In genomic region chr6:28943557-28944411, GRCh38 we compare ENCODE assay signal across 1 cellular context.
TF ChIP-seq lines count a peak whose summit lies in the region.

No MANE protein-coding gene starts in this region.

TF ChIP-seq in HepG2, 621 proteins besides CTCF, POLR2A, EP300 and RAD21 (continued from another document and continues in another):
- TF ChIP-seq RFXAP (CRISPR knock-in tag; IDR thresholded peaks at IDR 0.05; ENCODE audit: borderline replicate concordance) = no peak; the same call in 1 of the 2 replicates
- TF ChIP-seq ZNF274 (CRISPR knock-in tag; IDR thresholded peaks at IDR 0.05) = no peak
- TF ChIP-seq KDM6A (CRISPR knock-in tag; IDR thresholded peaks at IDR 0.05; ENCODE audit: low read depth) = no peak
- no peak for TF ChIP-seq PHB2 (IDR thresholded peaks at IDR 0.05; ENCODE audit: partially characterized antibody)
- TF ChIP-seq SMAD3 (CRISPR knock-in tag; IDR thresholded peaks at IDR 0.05) = peak; percentile 88; the same call in 1 of the 2 replicates
- TF ChIP-seq KLF9 (CRISPR knock-in tag; IDR thresholded peaks at IDR 0.05; ENCODE audit: low read depth) = no peak
- TF ChIP-seq MIER2 (CRISPR knock-in tag; IDR thresholded peaks at IDR 0.05) = peak; percentile 53; the same call in 1 of the 2 replicates
- peak; percentile 81 for TF ChIP-seq ZNF501 (CRISPR knock-in tag; IDR thresholded peaks at IDR 0.05)
- no peak for TF ChIP-seq ZBTB26 (CRISPR knock-in tag; IDR thresholded peaks at IDR 0.05; ENCODE audit: borderline replicate concordance)
- no peak for TF ChIP-seq GPN1 (CRISPR knock-in tag; IDR thresholded peaks at IDR 0.05; ENCODE audit: borderline replicate concordance)
- peak; percentile 71; the same call in 1 of the 2 replicates for TF ChIP-seq KLF12 (CRISPR knock-in tag; IDR thresholded peaks at IDR 0.05; ENCODE audit: borderline replicate concordance)
- peak; percentile 98 for TF ChIP-seq ZMYM2 (CRISPR knock-in tag; IDR thresholded peaks at IDR 0.05)
- TF ChIP-seq BRD4 (CRISPR knock-in tag; IDR thresholded peaks at IDR 0.05) = 0 out of 2 replicates have a peak, but pooled peaks have one; percentile 49
- peak; percentile 74; the same call in 1 of the 2 replicates for TF ChIP-seq SMAD1 (CRISPR knock-in tag; IDR thresholded peaks at IDR 0.05; ENCODE audit: borderline replicate concordance, low read depth)
- TF ChIP-seq DNMT1 (CRISPR knock-in tag; IDR thresholded peaks at IDR 0.05) = no peak
- TF ChIP-seq ZNF30 (CRISPR knock-in tag; IDR thresholded peaks at IDR 0.05) = no peak
- TF ChIP-seq, protein P1, sequence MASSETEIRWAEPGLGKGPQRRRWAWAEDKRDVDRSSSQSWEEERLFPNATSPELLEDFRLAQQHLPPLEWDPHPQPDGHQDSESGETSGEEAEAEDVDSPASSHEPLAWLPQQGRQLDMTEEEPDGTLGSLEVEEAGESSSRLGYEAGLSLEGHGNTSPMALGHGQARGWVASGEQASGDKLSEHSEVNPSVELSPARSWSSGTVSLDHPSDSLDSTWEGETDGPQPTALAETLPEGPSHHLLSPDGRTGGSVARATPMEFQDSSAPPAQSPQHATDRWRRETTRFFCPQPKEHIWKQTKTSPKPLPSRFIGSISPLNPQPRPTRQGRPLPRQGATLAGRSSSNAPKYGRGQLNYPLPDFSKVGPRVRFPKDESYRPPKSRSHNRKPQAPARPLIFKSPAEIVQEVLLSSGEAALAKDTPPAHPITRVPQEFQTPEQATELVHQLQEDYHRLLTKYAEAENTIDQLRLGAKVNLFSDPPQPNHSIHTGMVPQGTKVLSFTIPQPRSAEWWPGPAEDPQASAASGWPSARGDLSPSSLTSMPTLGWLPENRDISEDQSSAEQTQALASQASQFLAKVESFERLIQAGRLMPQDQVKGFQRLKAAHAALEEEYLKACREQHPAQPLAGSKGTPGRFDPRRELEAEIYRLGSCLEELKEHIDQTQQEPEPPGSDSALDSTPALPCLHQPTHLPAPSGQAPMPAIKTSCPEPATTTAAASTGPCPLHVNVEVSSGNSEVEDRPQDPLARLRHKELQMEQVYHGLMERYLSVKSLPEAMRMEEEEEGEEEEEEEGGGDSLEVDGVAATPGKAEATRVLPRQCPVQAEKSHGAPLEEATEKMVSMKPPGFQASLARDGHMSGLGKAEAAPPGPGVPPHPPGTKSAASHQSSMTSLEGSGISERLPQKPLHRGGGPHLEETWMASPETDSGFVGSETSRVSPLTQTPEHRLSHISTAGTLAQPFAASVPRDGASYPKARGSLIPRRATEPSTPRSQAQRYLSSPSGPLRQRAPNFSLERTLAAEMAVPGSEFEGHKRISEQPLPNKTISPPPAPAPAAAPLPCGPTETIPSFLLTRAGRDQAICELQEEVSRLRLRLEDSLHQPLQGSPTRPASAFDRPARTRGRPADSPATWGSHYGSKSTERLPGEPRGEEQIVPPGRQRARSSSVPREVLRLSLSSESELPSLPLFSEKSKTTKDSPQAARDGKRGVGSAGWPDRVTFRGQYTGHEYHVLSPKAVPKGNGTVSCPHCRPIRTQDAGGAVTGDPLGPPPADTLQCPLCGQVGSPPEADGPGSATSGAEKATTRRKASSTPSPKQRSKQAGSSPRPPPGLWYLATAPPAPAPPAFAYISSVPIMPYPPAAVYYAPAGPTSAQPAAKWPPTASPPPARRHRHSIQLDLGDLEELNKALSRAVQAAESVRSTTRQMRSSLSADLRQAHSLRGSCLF (CRISPR knock-in tag; IDR thresholded peaks at IDR 0.05; ENCODE audit: borderline replicate concordance) = no peak
- TF ChIP-seq ZFP41 (CRISPR knock-in tag; IDR thresholded peaks at IDR 0.05; ENCODE audit: borderline replicate concordance) = no peak
- TF ChIP-seq ZBTB20 (CRISPR knock-in tag; IDR thresholded peaks at IDR 0.05; ENCODE audit: borderline replicate concordance, low read depth) = peak; percentile 50; the same call in 1 of the 2 replicates
- no peak for TF ChIP-seq ZBTB42 (CRISPR knock-in tag; IDR thresholded peaks at IDR 0.05)
- 0 out of 2 replicates have a peak, but pooled peaks have one; percentile 51 for TF ChIP-seq ZNF251 (CRISPR knock-in tag; IDR thresholded peaks at IDR 0.05)
- TF ChIP-seq SOX13 (IDR thresholded peaks at IDR 0.05) = peak; percentile 43; the same call in 1 of the 2 replicates
- TF ChIP-seq SOX13 (CRISPR knock-in tag; conservative IDR thresholded peaks at IDR 0.05 in 1 of 2, IDR thresholded peaks at IDR 0.05 in 1 of 2) = no peak
- no peak for TF ChIP-seq MLX (CRISPR knock-in tag; IDR thresholded peaks at IDR 0.05)
- TF ChIP-seq, protein P2, sequence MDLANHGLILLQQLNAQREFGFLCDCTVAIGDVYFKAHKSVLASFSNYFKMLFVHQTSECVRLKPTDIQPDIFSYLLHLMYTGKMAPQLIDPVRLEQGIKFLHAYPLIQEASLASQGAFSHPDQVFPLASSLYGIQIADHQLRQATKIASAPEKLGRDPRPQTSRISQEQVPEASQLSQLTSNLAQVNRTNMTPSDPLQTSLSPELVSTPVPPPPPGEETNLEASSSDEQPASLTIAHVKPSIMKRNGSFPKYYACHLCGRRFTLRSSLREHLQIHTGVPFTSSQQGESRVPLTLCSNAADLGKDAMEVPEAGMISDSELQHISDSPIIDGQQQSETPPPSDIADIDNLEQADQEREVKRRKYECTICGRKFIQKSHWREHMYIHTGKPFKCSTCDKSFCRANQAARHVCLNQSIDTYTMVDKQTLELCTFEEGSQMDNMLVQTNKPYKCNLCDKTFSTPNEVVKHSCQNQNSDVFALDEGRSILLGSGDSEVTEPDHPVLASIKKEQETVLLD (CRISPR knock-in tag; IDR thresholded peaks at IDR 0.05; ENCODE audit: low read depth) = no peak
- TF ChIP-seq HHEX (CRISPR knock-in tag; IDR thresholded peaks at IDR 0.05) = no peak
- TF ChIP-seq ARID5B (CRISPR knock-in tag; IDR thresholded peaks at IDR 0.05) = peak; percentile 83
- peak; percentile 60; the same call in 1 of the 2 replicates for TF ChIP-seq CREM (IDR thresholded peaks at IDR 0.05)
- TF ChIP-seq CREM (CRISPR knock-in tag; IDR thresholded peaks at IDR 0.05) = no peak
- no peak for TF ChIP-seq LBX2 (CRISPR knock-in tag; IDR thresholded peaks at IDR 0.05; ENCODE audit: borderline replicate concordance)
- peak; percentile 53; the same call in 1 of the 2 replicates for TF ChIP-seq THRA (CRISPR knock-in tag; IDR thresholded peaks at IDR 0.05; ENCODE audit: borderline replicate concordance)
- 0 out of 2 replicates have a peak, but pooled peaks have one; percentile 70 for TF ChIP-seq ZNF713 (CRISPR knock-in tag; IDR thresholded peaks at IDR 0.05)
- no peak for TF ChIP-seq REL (CRISPR knock-in tag; conservative IDR thresholded peaks at IDR 0.05)
- no peak for TF ChIP-seq FOXP1 (IDR thresholded peaks at IDR 0.05)
- no peak for TF ChIP-seq FOXP1 (CRISPR knock-in tag; IDR thresholded peaks at IDR 0.05)
- peak; percentile 96; the same call in 1 of the 2 replicates for TF ChIP-seq ZNF383 (CRISPR knock-in tag; IDR thresholded peaks at IDR 0.05; ENCODE audit: borderline replicate concordance)
- TF ChIP-seq ZFP82 (CRISPR knock-in tag; IDR thresholded peaks at IDR 0.05; ENCODE audit: borderline replicate concordance) = no peak
- peak; percentile 88 for TF ChIP-seq SALL1 (CRISPR knock-in tag; IDR thresholded peaks at IDR 0.05)
- no peak for TF ChIP-seq THYN1 (CRISPR knock-in tag; IDR thresholded peaks at IDR 0.05; ENCODE audit: borderline replicate concordance, low read depth)
- peak; percentile 15; the same call in 1 of the 2 replicates for TF ChIP-seq MED13 (CRISPR knock-in tag; IDR thresholded peaks at IDR 0.05)
- TF ChIP-seq KLF15 (CRISPR knock-in tag; IDR thresholded peaks at IDR 0.05; ENCODE audit: borderline replicate concordance) = no peak
- peak; percentile 93 for TF ChIP-seq ZNF782 (CRISPR knock-in tag; IDR thresholded peaks at IDR 0.05; ENCODE audit: borderline replicate concordance)
- TF ChIP-seq ZFP36 (IDR thresholded peaks at IDR 0.05; ENCODE audit: borderline replicate concordance, low read depth, low read length, partially characterized antibody) = no peak
- TF ChIP-seq RBM22 (optimal IDR thresholded peaks at IDR 0.05; ENCODE audit: low read length) = peak; percentile 54
- no peak for TF ChIP-seq THAP7 (CRISPR knock-in tag; IDR thresholded peaks at IDR 0.05)
- TF ChIP-seq, protein P3, sequence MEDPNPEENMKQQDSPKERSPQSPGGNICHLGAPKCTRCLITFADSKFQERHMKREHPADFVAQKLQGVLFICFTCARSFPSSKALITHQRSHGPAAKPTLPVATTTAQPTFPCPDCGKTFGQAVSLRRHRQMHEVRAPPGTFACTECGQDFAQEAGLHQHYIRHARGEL (CRISPR knock-in tag; IDR thresholded peaks at IDR 0.05) = no peak
- TF ChIP-seq HNF4A (CRISPR knock-in tag; IDR thresholded peaks at IDR 0.05) = peak; percentile 23; the same call in 1 of the 2 replicates
- TF ChIP-seq, protein P4, sequence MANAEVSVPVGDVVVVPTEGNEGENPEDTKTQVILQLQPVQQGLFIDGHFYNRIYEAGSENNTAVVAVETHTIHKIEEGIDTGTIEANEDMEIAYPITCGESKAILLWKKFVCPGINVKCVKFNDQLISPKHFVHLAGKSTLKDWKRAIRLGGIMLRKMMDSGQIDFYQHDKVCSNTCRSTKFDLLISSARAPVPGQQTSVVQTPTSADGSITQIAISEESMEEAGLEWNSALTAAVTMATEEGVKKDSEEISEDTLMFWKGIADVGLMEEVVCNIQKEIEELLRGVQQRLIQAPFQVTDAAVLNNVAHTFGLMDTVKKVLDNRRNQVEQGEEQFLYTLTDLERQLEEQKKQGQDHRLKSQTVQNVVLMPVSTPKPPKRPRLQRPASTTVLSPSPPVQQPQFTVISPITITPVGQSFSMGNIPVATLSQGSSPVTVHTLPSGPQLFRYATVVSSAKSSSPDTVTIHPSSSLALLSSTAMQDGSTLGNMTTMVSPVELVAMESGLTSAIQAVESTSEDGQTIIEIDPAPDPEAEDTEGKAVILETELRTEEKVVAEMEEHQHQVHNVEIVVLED (CRISPR knock-in tag; IDR thresholded peaks at IDR 0.05; ENCODE audit: borderline replicate concordance) = no peak
- no peak for TF ChIP-seq NFYC (CRISPR knock-in tag; IDR thresholded peaks at IDR 0.05)
- 0 out of 2 replicates have a peak, but pooled peaks have one; percentile 92 for TF ChIP-seq PAWR (CRISPR knock-in tag; IDR thresholded peaks at IDR 0.05; ENCODE audit: borderline replicate concordance)
- TF ChIP-seq ZNF331 (CRISPR knock-in tag; IDR thresholded peaks at IDR 0.05) = peak; percentile 74; the same call in 1 of the 2 replicates
- TF ChIP-seq RFX3 (CRISPR knock-in tag; IDR thresholded peaks at IDR 0.05) = no peak
- TF ChIP-seq TOPORS (CRISPR knock-in tag; IDR thresholded peaks at IDR 0.05) = 0 out of 2 replicates have a peak, but pooled peaks have one; percentile 21
- TF ChIP-seq PPARG (CRISPR knock-in tag; conservative IDR thresholded peaks at IDR 0.05) = no peak
